ENCODE assay signal across 21 cellular contexts in the genomic region with DNA sequence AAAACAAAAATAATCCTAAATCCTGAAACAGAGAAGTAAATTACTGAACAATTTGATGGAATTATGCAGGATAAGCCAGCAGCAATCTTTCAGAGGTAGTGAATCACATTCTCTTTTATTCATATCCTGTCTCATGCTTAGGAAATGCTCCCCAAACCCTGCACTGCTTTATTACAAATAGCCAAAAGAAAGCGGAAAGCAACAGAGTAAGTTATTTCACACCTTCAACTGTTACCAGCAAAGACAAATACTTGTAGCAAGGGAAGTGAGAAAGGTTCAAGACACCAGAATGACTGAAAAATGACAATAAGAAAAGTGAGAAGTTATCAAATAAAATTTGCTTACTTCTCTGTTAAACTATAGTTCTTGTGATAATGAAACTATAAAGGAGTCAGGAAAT. TPM values are rescaled to one million over a fixed set of nuclear protein-coding genes. Genes with fewer than 3 reads are reported as not detected.
DNase-seq lines count a peak whose midpoint lies in the region; ATAC-seq, FAIRE-seq and TF ChIP-seq lines count a peak whose summit lies in the region.
"Had no signal": no experiment of that assay in that cellular context is flagged by ENCODE, and none has a peak within 500 bp of the region (broad histone marks: within the 10 kb centered on the region; RNA-seq: fewer than 3 reads in every experiment).

No MANE protein-coding gene starts in this region.

- peaks cover 6 to 40% of the 10 kb centered on the region in 2 experiments for H3K36me3 ChIP-seq in endothelial cell of umbilical vein (ENCODE audit: control insufficient read depth in 2 of 2, extremely low read depth in 1 of 2, insufficient read depth in 2 of 2, low read length in 2 of 2)

- intact Hi-C loops in activated CD8-positive, alpha-beta T cell treated with anti-CD3 and anti-CD28 coated beads for 36 hours (cut with micrococcal nuclease): no loop called here
- intact Hi-C loops in endothelial cell of umbilical vein (cut with micrococcal nuclease): no loop called here

- no peak overlapping the region for H3K4me3 ChIP-seq in endothelial cell of umbilical vein (replicated peaks in 1 of 3; ENCODE audit: insufficient read depth in 1 of 3, low read depth in 1 of 3, low read length in 3 of 3)
- H3K4me3 ChIP-seq: breast epithelium, heart left ventricle, left lung, transverse colon had no signal

- no peak overlapping the region for H2AFZ ChIP-seq in endothelial cell of umbilical vein (ENCODE audit: low read depth, low read length)

- CTCF ChIA-PET in activated CD8-positive, alpha-beta T cell treated with anti-CD3 and anti-CD28 coated beads for 36 hours (lab: Charles Lee): no interaction called here
- CTCF ChIA-PET in endothelial cell of umbilical vein (lab: Charles Lee): interaction anchor here (0.7 to 1.4 kb wide), 3 partner anchors 10 to 25 kb away, joined by 3 to 6 read pairs (median 4); no protein-coding TSS in a partner anchor

- peaks cover 12% of the 10 kb centered on the region for H3K4me1 ChIP-seq in endothelial cell of umbilical vein (ENCODE audit: control insufficient read depth, extremely low read depth, insufficient read depth, low read length)

- TF ChIP-seq POLR2A in endothelial cell of umbilical vein (IDR thresholded peaks at IDR 0.05; ENCODE audit: low read depth, low read length) (no peak), GM12892 (IDR thresholded peaks at IDR 0.05; ENCODE audit: low read depth, low read length) (no peak)

- peak overlapping the region; percentile 16 for H3K4me2 ChIP-seq in endothelial cell of umbilical vein (ENCODE audit: insufficient read depth, low read length)
- H3K4me2 ChIP-seq: SK-N-SH had no signal

- H3K9me1 ChIP-seq in endothelial cell of umbilical vein (replicated peaks; ENCODE audit: control insufficient read depth, extremely low read depth, insufficient read depth, low read length): no peaks in the 10 kb centered on the region

- no TSS peak for BruUV-seq in endothelial cell of umbilical vein (replicated peaks; lab: Mats Ljungman, UMichigan)

- no peak overlapping the region for H3K4me3 Mint-ChIP-seq in activated CD8-positive, alpha-beta T cell treated with anti-CD3 and anti-CD28 coated beads for 36 hours
- H3K4me3 Mint-ChIP-seq: stimulated activated naive CD8-positive, alpha-beta T cell treated with anti-CD3 and anti-CD28 coated beads, Interleukin-15, amount 100 ng/mL, for 72 hours had no signal

- H3K27ac ChIP-seq in endothelial cell of umbilical vein (ENCODE audit: insufficient read depth, low read depth, low read length): no peak overlapping the region
- H3K27ac ChIP-seq: breast epithelium, heart left ventricle, left lung, transverse colon had no signal

- no peaks in the 10 kb centered on the region for H3K9me3 ChIP-seq in endothelial cell of umbilical vein (replicated peaks; ENCODE audit: control insufficient read depth, insufficient read depth, low read length)
- H3K9me3 ChIP-seq: breast epithelium, heart left ventricle, left lung, SK-N-SH, transverse colon had no signal

- H3K79me2 ChIP-seq in endothelial cell of umbilical vein (ENCODE audit: control insufficient read depth, insufficient read depth, low read length): peaks cover 53% of the 10 kb centered on the region

- no peaks in the 10 kb centered on the region for H3K27me3 Mint-ChIP-seq in activated CD8-positive, alpha-beta T cell treated with anti-CD3 and anti-CD28 coated beads for 36 hours
- H3K27me3 Mint-ChIP-seq: progenitor cell of endocrine pancreas; stimulated activated naive CD8-positive, alpha-beta T cell treated with anti-CD3 and anti-CD28 coated beads, Interleukin-15, amount 100 ng/mL, for 72 hours had no signal

- POLR2A ChIA-PET in activated CD8-positive, alpha-beta T cell treated with anti-CD3 and anti-CD28 coated beads for 36 hours (lab: Charles Lee): no interaction called here
- POLR2A ChIA-PET in endothelial cell of umbilical vein (lab: Charles Lee): no interaction called here

- peak overlapping the region; percentile 47 for H3K27ac Mint-ChIP-seq in activated CD8-positive, alpha-beta T cell treated with anti-CD3 and anti-CD28 coated beads for 36 hours
- H3K27ac Mint-ChIP-seq: progenitor cell of endocrine pancreas had no signal

- peak; percentile 51 for ATAC-seq in GM19351 (IDR thresholded peaks at IDR 0.05; ENCODE audit: unreplicated experiment)
- ATAC-seq in activated CD8-positive, alpha-beta T cell treated with anti-CD3 and anti-CD28 coated beads for 36 hours: no peak
- no peak for ATAC-seq in GM18873 (IDR thresholded peaks at IDR 0.05; ENCODE audit: low FRiP score, unreplicated experiment)
- ATAC-seq: activated CD4-positive, CD25-positive, alpha-beta regulatory T cell treated with anti-CD3 and anti-CD28 coated beads, Interleukin-2, amount 50 U/mL, for 24 hours; heart left ventricle; left lung; stimulated activated naive CD8-positive, alpha-beta T cell treated with anti-CD3 and anti-CD28 coated beads, Interleukin-15, amount 100 ng/mL, for 72 hours had no signal

- dilution Hi-C loops in endothelial cell of umbilical vein (cut with MboI; ENCODE audit: extremely low pct_ligation_motif_present, low sequenced_read_pairs): no loop called here

- FAIRE-seq in endothelial cell of umbilical vein (lab: Jason Lieb, UNC): no peak
- FAIRE-seq in GM12892 (lab: Jason Lieb, UNC): no peak

- peaks cover 9% of the 10 kb centered on the region for H4K20me1 ChIP-seq in endothelial cell of umbilical vein (replicated peaks; ENCODE audit: control insufficient read depth, extremely low read depth, insufficient read depth, low read length)

- no peaks in the 10 kb centered on the region for H3K27me3 ChIP-seq in endothelial cell of umbilical vein (ENCODE audit: control insufficient read depth in 2 of 2, insufficient read depth in 2 of 2, low read length in 2 of 2)
- H3K27me3 ChIP-seq: breast epithelium, heart left ventricle, left lung, transverse colon had no signal

- peaks cover 43% of the 10 kb centered on the region for H3K4me1 Mint-ChIP-seq in activated CD8-positive, alpha-beta T cell treated with anti-CD3 and anti-CD28 coated beads for 36 hours (ENCODE audit: low read depth)

- H3K36me3 Mint-ChIP-seq in activated CD8-positive, alpha-beta T cell treated with anti-CD3 and anti-CD28 coated beads for 36 hours (ENCODE audit: low read depth): peaks cover 64% of the 10 kb centered on the region

- no peak overlapping the region for H3K9ac ChIP-seq in endothelial cell of umbilical vein (replicated peaks; ENCODE audit: extremely low read depth, insufficient read depth, low read length)
- H3K9ac ChIP-seq: SK-N-SH had no signal

- no peaks in the 10 kb centered on the region for H3K9me3 Mint-ChIP-seq in activated CD8-positive, alpha-beta T cell treated with anti-CD3 and anti-CD28 coated beads for 36 hours
- H3K9me3 Mint-ChIP-seq: neural crest cell; stimulated activated naive CD8-positive, alpha-beta T cell treated with anti-CD3 and anti-CD28 coated beads, Interleukin-15, amount 100 ng/mL, for 72 hours had no signal

- DNase-seq in ELR (ENCODE audit: low read depth) (peak; percentile 26), endothelial cell of umbilical vein (ENCODE audit: low read depth, low spot score) (peak; percentile 27), GM12892 (ENCODE audit: insufficient read length) (no peak), COLO668 (lab: John Stamatoyannopoulos, UW; ENCODE audit: unreplicated experiment) (no peak)
- no peak for DNase-seq in activated CD8-positive, alpha-beta T cell treated with anti-CD3 and anti-CD28 coated beads for 36 hours
- DNase-seq: AML-193; heart left ventricle; left lung; midbrain; NCI-H2107; NCI-H510A treated with DMSO at 0.1 percent for 48 hours; SK-N-SH; stimulated activated CD4-positive, alpha-beta T cell treated with anti-CD3 and anti-CD28 coated beads, Interleukin-1b, Interleukin-23, amount 100 ng/mL, for 48 hours; stimulated activated naive CD8-positive, alpha-beta T cell treated with anti-CD3 and anti-CD28 coated beads, Interleukin-15, amount 100 ng/mL, for 72 hours; transverse colon had no signal

- no peak for TF ChIP-seq CTCF in activated CD8-positive, alpha-beta T cell treated with anti-CD3 and anti-CD28 coated beads for 36 hours (IDR thresholded peaks at IDR 0.05)
- TF ChIP-seq CTCF in endothelial cell of umbilical vein (IDR thresholded peaks at IDR 0.05; ENCODE audit: extremely low read depth in 1 of 2, insufficient read depth in 1 of 2, low read depth in 1 of 2, low read length in 2 of 2): no peak

TF ChIP-seq in endothelial cell of umbilical vein, 7 proteins besides CTCF, POLR2A, EP300 and RAD21:
- TF ChIP-seq FOS (IDR thresholded peaks at IDR 0.05; ENCODE audit: borderline replicate concordance, insufficient read depth, low read length): peak; percentile 26
- TF ChIP-seq, protein P1, sequence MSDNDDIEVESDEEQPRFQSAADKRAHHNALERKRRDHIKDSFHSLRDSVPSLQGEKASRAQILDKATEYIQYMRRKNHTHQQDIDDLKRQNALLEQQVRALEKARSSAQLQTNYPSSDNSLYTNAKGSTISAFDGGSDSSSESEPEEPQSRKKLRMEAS (IDR thresholded peaks at IDR 0.05; ENCODE audit: insufficient read depth, insufficient read length): no peak

RNA-seq across cellular contexts. Expression of a gene that starts 6.2 kb away (rescaled TPM):
- 100 to 1,000 TPM; 107 to 119 TPM for total RNA-seq in activated CD8-positive, alpha-beta T cell treated with anti-CD3 and anti-CD28 coated beads for 36 hours
- total RNA-seq in endothelial cell of umbilical vein: 77.9 and 84.1 TPM in 2 replicates
- 18.9 and 23.6 TPM in 2 replicates for polyA plus RNA-seq in endothelial cell of umbilical vein
- polyA plus RNA-seq in endothelial cell of umbilical vein (2011; cell fraction: cytosol; rRNA removed): 31.4 and 31.8 TPM in 2 replicates
- polyA plus RNA-seq in endothelial cell of umbilical vein (2011; cell fraction: nucleus; rRNA removed): 143 and 287 TPM in 2 replicates
- polyA plus RNA-seq in endothelial cell of umbilical vein (2012): 54.4 and 73.1 TPM in 2 replicates
- polyA minus RNA-seq in endothelial cell of umbilical vein: 16.1 and 23.5 TPM in 2 replicates
- 11.6 TPM for polyA minus RNA-seq in endothelial cell of umbilical vein (2011; cell fraction: cytosol; rRNA and poly(A)+ RNA removed)
- 51.8 and 84.4 TPM in 2 replicates for polyA minus RNA-seq in endothelial cell of umbilical vein (2011; cell fraction: nucleus; rRNA and poly(A)+ RNA removed)
- polyA plus RNA-seq in GM12892 (2012; ENCODE audit: missing spikeins): 116 TPM

RNA-seq across cellular contexts. Expression of a gene that starts 27.1 kb away (rescaled TPM):
- total RNA-seq in activated CD8-positive, alpha-beta T cell treated with anti-CD3 and anti-CD28 coated beads for 36 hours: not detected
- total RNA-seq in endothelial cell of umbilical vein: not detected in 2 replicates
- polyA plus RNA-seq in endothelial cell of umbilical vein: 0.01 TPM in 1 of 2 replicates, not detected in the other
- polyA plus RNA-seq in endothelial cell of umbilical vein (2011; cell fraction: cytosol; rRNA removed): not detected in 2 replicates
- polyA plus RNA-seq in endothelial cell of umbilical vein (2011; cell fraction: nucleus; rRNA removed): 0.01 and 0.07 TPM in 2 replicates
- not detected in 2 replicates for polyA plus RNA-seq in endothelial cell of umbilical vein (2012)
- polyA minus RNA-seq in endothelial cell of umbilical vein: not detected in 2 replicates
- not detected for polyA minus RNA-seq in endothelial cell of umbilical vein (2011; cell fraction: cytosol; rRNA and poly(A)+ RNA removed)
- not detected in 2 replicates for polyA minus RNA-seq in endothelial cell of umbilical vein (2011; cell fraction: nucleus; rRNA and poly(A)+ RNA removed)
- 0.04 TPM for polyA plus RNA-seq in GM12892 (2012; ENCODE audit: missing spikeins)
- total RNA-seq: neural crest cell had no signal

Comparison
In these comparisons a context has a peak if more than half of its experiments do, and no peak if none do; other contexts are left out.
1. DNase-seq: peak in ELR (single experiment) and endothelial cell of umbilical vein (single experiment); none in activated CD8-positive, alpha-beta T cell treated with anti-CD3 and anti-CD28 coated beads for 36 hours (single experiment), GM12892 (single experiment) and COLO668 (single experiment).